Comparison of ENCODE assay signal across 1 cellular context in the genomic region with DNA sequence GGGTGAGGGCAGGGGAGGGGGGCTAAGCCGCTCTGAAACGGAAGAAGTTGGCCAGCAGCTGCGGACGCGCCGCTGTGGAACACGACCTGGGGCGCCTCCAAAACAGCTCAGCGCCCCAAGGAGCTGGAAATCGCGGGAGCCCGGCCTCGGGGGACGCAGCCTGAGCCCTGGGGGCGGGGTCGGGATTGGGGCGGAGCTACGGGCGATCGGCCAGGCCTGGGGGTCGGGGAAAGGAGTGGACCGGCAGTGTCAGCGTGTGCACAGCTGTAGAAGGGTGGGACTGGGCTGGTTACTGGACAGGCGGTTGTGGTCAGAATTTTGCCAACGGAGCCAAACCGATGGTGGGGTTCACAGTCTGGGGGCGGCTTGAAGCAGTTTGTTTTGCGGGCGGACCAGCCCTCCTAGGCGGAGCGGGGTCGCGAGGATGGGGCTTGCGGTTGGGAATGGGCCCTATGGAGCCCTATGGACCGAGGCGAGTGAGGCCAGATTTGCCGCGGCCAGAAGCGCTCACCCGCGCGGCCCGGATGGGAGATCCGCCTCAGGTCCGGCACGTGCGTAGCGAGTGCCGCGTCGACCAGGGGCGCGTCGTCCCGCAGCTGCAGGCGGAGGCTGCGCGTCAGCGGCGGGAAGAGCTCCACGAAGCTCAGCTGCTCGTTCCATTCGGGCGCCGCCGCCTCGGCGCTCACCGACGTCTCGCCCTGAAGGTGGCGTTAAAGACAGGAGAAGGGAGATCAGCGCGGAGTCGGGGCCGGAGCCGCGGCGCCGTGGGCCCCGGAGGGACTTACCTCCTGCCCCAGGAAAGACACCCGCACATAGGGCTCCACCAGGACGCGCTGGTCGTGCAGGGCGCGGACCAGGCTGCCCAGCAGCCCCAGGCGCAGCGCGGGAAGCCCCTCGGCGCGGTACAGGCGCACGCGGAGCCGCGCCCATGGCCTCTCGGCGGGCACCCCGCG.
TF ChIP-seq lines count a peak whose summit lies in the region.

No MANE protein-coding gene starts in this region.

TF ChIP-seq in K562, 482 proteins besides CTCF, POLR2A, EP300 and RAD21 (continued from another document and continues in another):
- TF ChIP-seq, protein P1, sequence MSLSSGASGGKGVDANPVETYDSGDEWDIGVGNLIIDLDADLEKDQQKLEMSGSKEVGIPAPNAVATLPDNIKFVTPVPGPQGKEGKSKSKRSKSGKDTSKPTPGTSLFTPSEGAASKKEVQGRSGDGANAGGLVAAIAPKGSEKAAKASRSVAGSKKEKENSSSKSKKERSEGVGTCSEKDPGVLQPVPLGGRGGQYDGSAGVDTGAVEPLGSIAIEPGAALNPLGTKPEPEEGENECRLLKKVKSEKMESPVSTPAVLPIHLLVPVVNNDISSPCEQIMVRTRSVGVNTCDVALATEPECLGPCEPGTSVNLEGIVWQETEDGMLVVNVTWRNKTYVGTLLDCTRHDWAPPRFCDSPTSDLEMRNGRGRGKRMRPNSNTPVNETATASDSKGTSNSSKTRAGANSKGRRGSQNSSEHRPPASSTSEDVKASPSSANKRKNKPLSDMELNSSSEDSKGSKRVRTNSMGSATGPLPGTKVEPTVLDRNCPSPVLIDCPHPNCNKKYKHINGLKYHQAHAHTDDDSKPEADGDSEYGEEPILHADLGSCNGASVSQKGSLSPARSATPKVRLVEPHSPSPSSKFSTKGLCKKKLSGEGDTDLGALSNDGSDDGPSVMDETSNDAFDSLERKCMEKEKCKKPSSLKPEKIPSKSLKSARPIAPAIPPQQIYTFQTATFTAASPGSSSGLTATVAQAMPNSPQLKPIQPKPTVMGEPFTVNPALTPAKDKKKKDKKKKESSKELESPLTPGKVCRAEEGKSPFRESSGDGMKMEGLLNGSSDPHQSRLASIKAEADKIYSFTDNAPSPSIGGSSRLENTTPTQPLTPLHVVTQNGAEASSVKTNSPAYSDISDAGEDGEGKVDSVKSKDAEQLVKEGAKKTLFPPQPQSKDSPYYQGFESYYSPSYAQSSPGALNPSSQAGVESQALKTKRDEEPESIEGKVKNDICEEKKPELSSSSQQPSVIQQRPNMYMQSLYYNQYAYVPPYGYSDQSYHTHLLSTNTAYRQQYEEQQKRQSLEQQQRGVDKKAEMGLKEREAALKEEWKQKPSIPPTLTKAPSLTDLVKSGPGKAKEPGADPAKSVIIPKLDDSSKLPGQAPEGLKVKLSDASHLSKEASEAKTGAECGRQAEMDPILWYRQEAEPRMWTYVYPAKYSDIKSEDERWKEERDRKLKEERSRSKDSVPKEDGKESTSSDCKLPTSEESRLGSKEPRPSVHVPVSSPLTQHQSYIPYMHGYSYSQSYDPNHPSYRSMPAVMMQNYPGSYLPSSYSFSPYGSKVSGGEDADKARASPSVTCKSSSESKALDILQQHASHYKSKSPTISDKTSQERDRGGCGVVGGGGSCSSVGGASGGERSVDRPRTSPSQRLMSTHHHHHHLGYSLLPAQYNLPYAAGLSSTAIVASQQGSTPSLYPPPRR (CRISPR knock-in tag; IDR thresholded peaks at IDR 0.05; ENCODE audit: borderline replicate concordance): no peak
- TF ChIP-seq PHB2 (IDR thresholded peaks at IDR 0.05; ENCODE audit: low read depth): no peak
- TF ChIP-seq NR3C1 (CRISPR knock-in tag; IDR thresholded peaks at IDR 0.05): peak; percentile 90
- TF ChIP-seq, protein P2, sequence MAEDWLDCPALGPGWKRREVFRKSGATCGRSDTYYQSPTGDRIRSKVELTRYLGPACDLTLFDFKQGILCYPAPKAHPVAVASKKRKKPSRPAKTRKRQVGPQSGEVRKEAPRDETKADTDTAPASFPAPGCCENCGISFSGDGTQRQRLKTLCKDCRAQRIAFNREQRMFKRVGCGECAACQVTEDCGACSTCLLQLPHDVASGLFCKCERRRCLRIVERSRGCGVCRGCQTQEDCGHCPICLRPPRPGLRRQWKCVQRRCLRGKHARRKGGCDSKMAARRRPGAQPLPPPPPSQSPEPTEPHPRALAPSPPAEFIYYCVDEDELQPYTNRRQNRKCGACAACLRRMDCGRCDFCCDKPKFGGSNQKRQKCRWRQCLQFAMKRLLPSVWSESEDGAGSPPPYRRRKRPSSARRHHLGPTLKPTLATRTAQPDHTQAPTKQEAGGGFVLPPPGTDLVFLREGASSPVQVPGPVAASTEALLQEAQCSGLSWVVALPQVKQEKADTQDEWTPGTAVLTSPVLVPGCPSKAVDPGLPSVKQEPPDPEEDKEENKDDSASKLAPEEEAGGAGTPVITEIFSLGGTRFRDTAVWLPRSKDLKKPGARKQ (CRISPR knock-in tag; IDR thresholded peaks at IDR 0.05): 0 out of 2 replicates have a peak, but pooled peaks have one; percentile 27
- no peak for TF ChIP-seq RFX5 (IDR thresholded peaks at IDR 0.05; ENCODE audit: low read depth, low read length)
- TF ChIP-seq KHSRP (IDR thresholded peaks at IDR 0.05): no peak
- TF ChIP-seq, protein P3, sequence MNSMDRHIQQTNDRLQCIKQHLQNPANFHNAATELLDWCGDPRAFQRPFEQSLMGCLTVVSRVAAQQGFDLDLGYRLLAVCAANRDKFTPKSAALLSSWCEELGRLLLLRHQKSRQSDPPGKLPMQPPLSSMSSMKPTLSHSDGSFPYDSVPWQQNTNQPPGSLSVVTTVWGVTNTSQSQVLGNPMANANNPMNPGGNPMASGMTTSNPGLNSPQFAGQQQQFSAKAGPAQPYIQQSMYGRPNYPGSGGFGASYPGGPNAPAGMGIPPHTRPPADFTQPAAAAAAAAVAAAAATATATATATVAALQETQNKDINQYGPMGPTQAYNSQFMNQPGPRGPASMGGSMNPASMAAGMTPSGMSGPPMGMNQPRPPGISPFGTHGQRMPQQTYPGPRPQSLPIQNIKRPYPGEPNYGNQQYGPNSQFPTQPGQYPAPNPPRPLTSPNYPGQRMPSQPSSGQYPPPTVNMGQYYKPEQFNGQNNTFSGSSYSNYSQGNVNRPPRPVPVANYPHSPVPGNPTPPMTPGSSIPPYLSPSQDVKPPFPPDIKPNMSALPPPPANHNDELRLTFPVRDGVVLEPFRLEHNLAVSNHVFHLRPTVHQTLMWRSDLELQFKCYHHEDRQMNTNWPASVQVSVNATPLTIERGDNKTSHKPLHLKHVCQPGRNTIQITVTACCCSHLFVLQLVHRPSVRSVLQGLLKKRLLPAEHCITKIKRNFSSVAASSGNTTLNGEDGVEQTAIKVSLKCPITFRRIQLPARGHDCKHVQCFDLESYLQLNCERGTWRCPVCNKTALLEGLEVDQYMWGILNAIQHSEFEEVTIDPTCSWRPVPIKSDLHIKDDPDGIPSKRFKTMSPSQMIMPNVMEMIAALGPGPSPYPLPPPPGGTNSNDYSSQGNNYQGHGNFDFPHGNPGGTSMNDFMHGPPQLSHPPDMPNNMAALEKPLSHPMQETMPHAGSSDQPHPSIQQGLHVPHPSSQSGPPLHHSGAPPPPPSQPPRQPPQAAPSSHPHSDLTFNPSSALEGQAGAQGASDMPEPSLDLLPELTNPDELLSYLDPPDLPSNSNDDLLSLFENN (IDR thresholded peaks at IDR 0.05; ENCODE audit: low read depth in 2 of 2, low read length in 2 of 2): no peak
- no peak for TF ChIP-seq ZNF354B (CRISPR knock-in tag; IDR thresholded peaks at IDR 0.05)
- TF ChIP-seq STAT5B (CRISPR knock-in tag; IDR thresholded peaks at IDR 0.05): no peak
- no peak for TF ChIP-seq SREBF1 (IDR thresholded peaks at IDR 0.05; ENCODE audit: borderline replicate concordance, low read depth, low read length)
- no peak for TF ChIP-seq KDM5B (IDR thresholded peaks at IDR 0.05; ENCODE audit: insufficient replicate concordance, low read depth, low read length)
- no peak for TF ChIP-seq HNRNPK (IDR thresholded peaks at IDR 0.05; ENCODE audit: low read depth, low read length, poor library complexity, severe bottlenecking)
- TF ChIP-seq ZNF282 (CRISPR knock-in tag; IDR thresholded peaks at IDR 0.05): peak; percentile 93; the same call in 1 of the 2 replicates
- peak in 2 of 3 experiments; percentile 22 to 56 for TF ChIP-seq YY1 (IDR thresholded peaks at IDR 0.05; ENCODE audit: borderline replicate concordance in 1 of 3, control insufficient read depth in 1 of 3, extremely low read depth in 1 of 3, insufficient read depth in 3 of 3, insufficient read length in 1 of 3, insufficient replicate concordance in 2 of 3, low read depth in 1 of 3, low read length in 2 of 3)
- TF ChIP-seq, protein P4, sequence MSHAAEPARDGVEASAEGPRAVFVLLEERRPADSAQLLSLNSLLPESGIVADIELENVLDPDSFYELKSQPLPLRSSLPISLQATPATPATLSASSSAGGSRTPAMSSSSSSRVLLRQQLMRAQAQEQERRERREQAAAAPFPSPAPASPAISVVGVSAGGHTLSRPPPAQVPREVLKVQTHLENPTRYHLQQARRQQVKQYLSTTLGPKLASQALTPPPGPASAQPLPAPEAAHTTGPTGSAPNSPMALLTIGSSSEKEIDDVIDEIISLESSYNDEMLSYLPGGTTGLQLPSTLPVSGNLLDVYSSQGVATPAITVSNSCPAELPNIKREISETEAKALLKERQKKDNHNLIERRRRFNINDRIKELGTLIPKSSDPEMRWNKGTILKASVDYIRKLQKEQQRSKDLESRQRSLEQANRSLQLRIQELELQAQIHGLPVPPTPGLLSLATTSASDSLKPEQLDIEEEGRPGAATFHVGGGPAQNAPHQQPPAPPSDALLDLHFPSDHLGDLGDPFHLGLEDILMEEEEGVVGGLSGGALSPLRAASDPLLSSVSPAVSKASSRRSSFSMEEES (CRISPR knock-in tag; IDR thresholded peaks at IDR 0.05): no peak
- TF ChIP-seq TBP (optimal IDR thresholded peaks at IDR 0.05; ENCODE audit: low read depth, low read length): peak; percentile 43
- TF ChIP-seq JUN (IDR thresholded peaks at IDR 0.05; ENCODE audit: borderline replicate concordance, low read depth, low read length): peak; percentile 53; the same call in 1 of the 2 replicates
- TF ChIP-seq JUN (CRISPR knock-in tag; IDR thresholded peaks at IDR 0.05; ENCODE audit: borderline replicate concordance): peak; percentile 50; the same call in 1 of the 2 replicates
- no peak for TF ChIP-seq ZNF507 (tag; conservative IDR thresholded peaks at IDR 0.05)
- TF ChIP-seq MCM5 (IDR thresholded peaks at IDR 0.05; ENCODE audit: low read depth): no peak
- TF ChIP-seq, protein P5, sequence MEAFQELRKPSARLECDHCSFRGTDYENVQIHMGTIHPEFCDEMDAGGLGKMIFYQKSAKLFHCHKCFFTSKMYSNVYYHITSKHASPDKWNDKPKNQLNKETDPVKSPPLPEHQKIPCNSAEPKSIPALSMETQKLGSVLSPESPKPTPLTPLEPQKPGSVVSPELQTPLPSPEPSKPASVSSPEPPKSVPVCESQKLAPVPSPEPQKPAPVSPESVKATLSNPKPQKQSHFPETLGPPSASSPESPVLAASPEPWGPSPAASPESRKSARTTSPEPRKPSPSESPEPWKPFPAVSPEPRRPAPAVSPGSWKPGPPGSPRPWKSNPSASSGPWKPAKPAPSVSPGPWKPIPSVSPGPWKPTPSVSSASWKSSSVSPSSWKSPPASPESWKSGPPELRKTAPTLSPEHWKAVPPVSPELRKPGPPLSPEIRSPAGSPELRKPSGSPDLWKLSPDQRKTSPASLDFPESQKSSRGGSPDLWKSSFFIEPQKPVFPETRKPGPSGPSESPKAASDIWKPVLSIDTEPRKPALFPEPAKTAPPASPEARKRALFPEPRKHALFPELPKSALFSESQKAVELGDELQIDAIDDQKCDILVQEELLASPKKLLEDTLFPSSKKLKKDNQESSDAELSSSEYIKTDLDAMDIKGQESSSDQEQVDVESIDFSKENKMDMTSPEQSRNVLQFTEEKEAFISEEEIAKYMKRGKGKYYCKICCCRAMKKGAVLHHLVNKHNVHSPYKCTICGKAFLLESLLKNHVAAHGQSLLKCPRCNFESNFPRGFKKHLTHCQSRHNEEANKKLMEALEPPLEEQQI (IDR thresholded peaks at IDR 0.05): no peak
- no peak for TF ChIP-seq KAT2B (IDR thresholded peaks at IDR 0.05; ENCODE audit: low read depth, low read length)
- TF ChIP-seq ETV1 (tag; conservative IDR thresholded peaks at IDR 0.05; ENCODE audit: low read depth): no peak
- TF ChIP-seq RBBP5 (IDR thresholded peaks at IDR 0.05; ENCODE audit: borderline replicate concordance, insufficient read depth, low read length, poor library complexity, severe bottlenecking): peak; percentile 27
- no peak for TF ChIP-seq WHSC1 (IDR thresholded peaks at IDR 0.05; ENCODE audit: low read length)
- no peak for TF ChIP-seq PHF8 (IDR thresholded peaks at IDR 0.05; ENCODE audit: borderline replicate concordance, low read length)
- peak; percentile 63 for TF ChIP-seq ZFX (CRISPR knock-in tag; IDR thresholded peaks at IDR 0.05)
- no peak for TF ChIP-seq NCOR1 (IDR thresholded peaks at IDR 0.05)
- no peak; the same call in 1 of the 2 replicates for TF ChIP-seq GATAD2B (IDR thresholded peaks at IDR 0.05; ENCODE audit: borderline replicate concordance)
- TF ChIP-seq, protein P6, sequence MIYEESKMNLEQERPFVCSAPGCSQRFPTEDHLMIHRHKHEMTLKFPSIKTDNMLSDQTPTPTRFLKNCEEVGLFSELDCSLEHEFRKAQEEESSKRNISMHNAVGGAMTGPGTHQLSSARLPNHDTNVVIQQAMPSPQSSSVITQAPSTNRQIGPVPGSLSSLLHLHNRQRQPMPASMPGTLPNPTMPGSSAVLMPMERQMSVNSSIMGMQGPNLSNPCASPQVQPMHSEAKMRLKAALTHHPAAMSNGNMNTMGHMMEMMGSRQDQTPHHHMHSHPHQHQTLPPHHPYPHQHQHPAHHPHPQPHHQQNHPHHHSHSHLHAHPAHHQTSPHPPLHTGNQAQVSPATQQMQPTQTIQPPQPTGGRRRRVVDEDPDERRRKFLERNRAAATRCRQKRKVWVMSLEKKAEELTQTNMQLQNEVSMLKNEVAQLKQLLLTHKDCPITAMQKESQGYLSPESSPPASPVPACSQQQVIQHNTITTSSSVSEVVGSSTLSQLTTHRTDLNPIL (CRISPR knock-in tag; IDR thresholded peaks at IDR 0.05): no peak
- no peak for TF ChIP-seq ZNF184 (CRISPR knock-in tag; IDR thresholded peaks at IDR 0.05)
- TF ChIP-seq, protein P7, sequence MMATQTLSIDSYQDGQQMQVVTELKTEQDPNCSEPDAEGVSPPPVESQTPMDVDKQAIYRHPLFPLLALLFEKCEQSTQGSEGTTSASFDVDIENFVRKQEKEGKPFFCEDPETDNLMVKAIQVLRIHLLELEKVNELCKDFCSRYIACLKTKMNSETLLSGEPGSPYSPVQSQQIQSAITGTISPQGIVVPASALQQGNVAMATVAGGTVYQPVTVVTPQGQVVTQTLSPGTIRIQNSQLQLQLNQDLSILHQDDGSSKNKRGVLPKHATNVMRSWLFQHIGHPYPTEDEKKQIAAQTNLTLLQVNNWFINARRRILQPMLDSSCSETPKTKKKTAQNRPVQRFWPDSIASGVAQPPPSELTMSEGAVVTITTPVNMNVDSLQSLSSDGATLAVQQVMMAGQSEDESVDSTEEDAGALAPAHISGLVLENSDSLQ (IDR thresholded peaks at IDR 0.05): no peak
- no peak for TF ChIP-seq POU5F1 (IDR thresholded peaks at IDR 0.05; ENCODE audit: borderline replicate concordance, low read depth, low read length, partially characterized antibody)
- TF ChIP-seq HDAC6 (IDR thresholded peaks at IDR 0.05; ENCODE audit: low read depth, low read length): no peak
- no peak for TF ChIP-seq DNMT1 (IDR thresholded peaks at IDR 0.05)
- TF ChIP-seq FOXA3 (CRISPR knock-in tag; conservative IDR thresholded peaks at IDR 0.05 in 1 of 2, IDR thresholded peaks at IDR 0.05 in 1 of 2): peak in 1 of 2 experiments; percentile 76; a peak in 2 of 4 replicates
